In the genomic region with DNA sequence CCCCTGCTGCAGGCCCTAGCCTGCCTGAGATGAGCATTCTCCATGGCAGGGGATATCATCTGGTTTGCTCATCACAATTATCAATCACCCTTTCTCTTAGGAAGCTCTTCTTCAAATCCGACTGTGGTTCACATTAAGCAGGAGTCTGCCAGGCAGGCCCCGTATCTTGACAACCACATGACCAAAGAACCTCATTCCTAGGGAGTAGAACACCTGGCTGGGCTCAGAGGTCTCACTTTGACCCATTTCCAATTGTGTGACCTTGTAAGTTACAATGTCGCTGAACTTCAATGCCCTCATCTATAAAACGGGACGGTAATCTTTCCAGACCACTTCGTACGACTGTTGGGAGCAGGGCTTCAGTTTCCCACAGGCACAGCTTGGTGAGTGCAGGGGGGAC, we compare ENCODE assay signal across 20 cellular contexts.
"Had no signal": no experiment of that assay in that cellular context is flagged by ENCODE, and none has a peak within 500 bp of the region (broad histone marks: within the 10 kb centered on the region; RNA-seq: fewer than 3 reads in every experiment).

No MANE protein-coding gene starts in this region.

- ATAC-seq: activated CD8-positive, alpha-beta memory T cell treated with anti-CD3 and anti-CD28 coated beads, Interleukin-2, amount 10 ng/mL, durations not matched to agents 7 days and 5 days; T-cell had no signal

- DNase-seq: activated B cell treated with CpG ODN at 0.5 μM for 24 hours; activated CD4-positive, alpha-beta T cell treated with anti-CD3 and anti-CD28 coated beads for 1 hour; activated CD4-positive, alpha-beta T cell treated with anti-CD3 and anti-CD28 coated beads, Interleukin-2, amount 10 ng/mL, durations not matched to agents 24 days and 14 days; activated CD4-positive, alpha-beta T cell treated with anti-CD3 and anti-CD28 coated beads, Interleukin-2, amount 50 U/mL, for 48 hours; activated CD8-positive, alpha-beta memory T cell treated with anti-CD3 and anti-CD28 coated beads, Interleukin-2, amount 10 ng/mL, durations not matched to agents 7 days and 5 days; activated gamma-delta T cell; activated naive CD4-positive, alpha-beta T cell treated with anti-CD3 and anti-CD28 coated beads, Interleukin-2, amount 10 ng/mL, durations not matched to agents 7 days and 5 days; activated naive CD8-positive, alpha-beta T cell treated with anti-CD3 and anti-CD28 coated beads for 36 hours; activated T-cell treated with anti-CD3 and anti-CD28 coated beads, Interleukin-2, amount 50 U/mL, for 24 hours; MG63; NCI-H1417 treated with DMSO at 0.1 percent for 48 hours; NCI-H1694; NCI-H2029 treated with DMSO at 0.1 percent for 48 hours; PC-9; SIG-M5; T-helper 2 cell; T1000 had no signal

- H3K4me3 Mint-ChIP-seq: activated B cell treated with CpG ODN at 0.5 μM for 24 hours; activated CD4-positive, alpha-beta T cell treated with anti-CD3 and anti-CD28 coated beads, Interleukin-2, amount 10 ng/mL, durations not matched to agents 24 days and 14 days; activated CD8-positive, alpha-beta memory T cell treated with anti-CD3 and anti-CD28 coated beads, Interleukin-2, amount 10 ng/mL, durations not matched to agents 7 days and 5 days; activated naive CD4-positive, alpha-beta T cell treated with anti-CD3 and anti-CD28 coated beads, Interleukin-2, amount 10 ng/mL, durations not matched to agents 7 days and 5 days; activated naive CD8-positive, alpha-beta T cell treated with anti-CD3 and anti-CD28 coated beads for 36 hours; activated T-cell treated with anti-CD3 and anti-CD28 coated beads, Interleukin-2, amount 50 U/mL, for 24 hours; activated T-helper 1 cell treated with anti-CD3 and anti-CD28 coated beads, Interleukin-12 subunit alpha, Interleukin-12 subunit beta, Interleukin-2, Interleukin-4 antibody, amounts not matched to agents 30 ng/mL and 10 ng/mL and 1 ng/mL, durations not matched to agents 14 hours and 24 hours and 36 hours; T-cell had no signal

- H3K4me3 ChIP-seq: breast epithelium, MG63, PC-9 had no signal

- H3K4me2 ChIP-seq: PC-9 had no signal

- H3K27ac Mint-ChIP-seq: activated B cell treated with CpG ODN at 0.5 μM for 24 hours; activated CD4-positive, alpha-beta T cell treated with anti-CD3 and anti-CD28 coated beads, Interleukin-2, amount 10 ng/mL, durations not matched to agents 24 days and 14 days; activated CD8-positive, alpha-beta memory T cell treated with anti-CD3 and anti-CD28 coated beads, Interleukin-2, amount 10 ng/mL, durations not matched to agents 7 days and 5 days; activated naive CD4-positive, alpha-beta T cell treated with anti-CD3 and anti-CD28 coated beads, Interleukin-2, amount 10 ng/mL, durations not matched to agents 7 days and 5 days; activated naive CD8-positive, alpha-beta T cell treated with anti-CD3 and anti-CD28 coated beads for 36 hours; activated T-cell treated with anti-CD3 and anti-CD28 coated beads, Interleukin-2, amount 50 U/mL, for 24 hours; activated T-helper 1 cell treated with anti-CD3 and anti-CD28 coated beads, Interleukin-12 subunit alpha, Interleukin-12 subunit beta, Interleukin-2, Interleukin-4 antibody, amounts not matched to agents 30 ng/mL and 10 ng/mL and 1 ng/mL, durations not matched to agents 14 hours and 24 hours and 36 hours; T-cell had no signal

- H2AFZ ChIP-seq: PC-9 had no signal

- H3K9me3 ChIP-seq: breast epithelium, MG63 had no signal

- H3K4me1 ChIP-seq: breast epithelium had no signal

- H3K36me3 ChIP-seq: breast epithelium, MG63 had no signal

- H3K27ac ChIP-seq: breast epithelium, PC-9 had no signal

- H3K27me3 Mint-ChIP-seq: activated CD4-positive, alpha-beta T cell treated with anti-CD3 and anti-CD28 coated beads, Interleukin-2, amount 10 ng/mL, durations not matched to agents 24 days and 14 days; activated CD8-positive, alpha-beta memory T cell treated with anti-CD3 and anti-CD28 coated beads, Interleukin-2, amount 10 ng/mL, durations not matched to agents 7 days and 5 days; activated naive CD8-positive, alpha-beta T cell treated with anti-CD3 and anti-CD28 coated beads for 36 hours had no signal

- H3K27me3 ChIP-seq: breast epithelium, MG63 had no signal

- H3K4me1 Mint-ChIP-seq: activated B cell treated with CpG ODN at 0.5 μM for 24 hours; activated CD4-positive, alpha-beta T cell treated with anti-CD3 and anti-CD28 coated beads, Interleukin-2, amount 10 ng/mL, durations not matched to agents 24 days and 14 days; activated CD8-positive, alpha-beta memory T cell treated with anti-CD3 and anti-CD28 coated beads, Interleukin-2, amount 10 ng/mL, durations not matched to agents 7 days and 5 days; activated naive CD4-positive, alpha-beta T cell treated with anti-CD3 and anti-CD28 coated beads, Interleukin-2, amount 10 ng/mL, durations not matched to agents 7 days and 5 days; activated naive CD8-positive, alpha-beta T cell treated with anti-CD3 and anti-CD28 coated beads for 36 hours; T-cell had no signal

- H3K36me3 Mint-ChIP-seq: activated CD8-positive, alpha-beta memory T cell treated with anti-CD3 and anti-CD28 coated beads, Interleukin-2, amount 10 ng/mL, durations not matched to agents 7 days and 5 days; activated naive CD4-positive, alpha-beta T cell treated with anti-CD3 and anti-CD28 coated beads, Interleukin-2, amount 10 ng/mL, durations not matched to agents 7 days and 5 days; activated naive CD8-positive, alpha-beta T cell treated with anti-CD3 and anti-CD28 coated beads for 36 hours; T-cell had no signal

- H3K9me3 Mint-ChIP-seq: activated B cell treated with CpG ODN at 0.5 μM for 24 hours; activated CD4-positive, alpha-beta T cell treated with anti-CD3 and anti-CD28 coated beads, Interleukin-2, amount 10 ng/mL, durations not matched to agents 24 days and 14 days; activated naive CD4-positive, alpha-beta T cell treated with anti-CD3 and anti-CD28 coated beads, Interleukin-2, amount 10 ng/mL, durations not matched to agents 7 days and 5 days; activated naive CD8-positive, alpha-beta T cell treated with anti-CD3 and anti-CD28 coated beads for 36 hours; activated T-cell treated with anti-CD3 and anti-CD28 coated beads, Interleukin-2, amount 50 U/mL, for 24 hours; activated T-helper 1 cell treated with anti-CD3 and anti-CD28 coated beads, Interleukin-12 subunit alpha, Interleukin-12 subunit beta, Interleukin-2, Interleukin-4 antibody, amounts not matched to agents 30 ng/mL and 10 ng/mL and 1 ng/mL, durations not matched to agents 14 hours and 24 hours and 36 hours; T-cell had no signal
